In the genomic region with DNA sequence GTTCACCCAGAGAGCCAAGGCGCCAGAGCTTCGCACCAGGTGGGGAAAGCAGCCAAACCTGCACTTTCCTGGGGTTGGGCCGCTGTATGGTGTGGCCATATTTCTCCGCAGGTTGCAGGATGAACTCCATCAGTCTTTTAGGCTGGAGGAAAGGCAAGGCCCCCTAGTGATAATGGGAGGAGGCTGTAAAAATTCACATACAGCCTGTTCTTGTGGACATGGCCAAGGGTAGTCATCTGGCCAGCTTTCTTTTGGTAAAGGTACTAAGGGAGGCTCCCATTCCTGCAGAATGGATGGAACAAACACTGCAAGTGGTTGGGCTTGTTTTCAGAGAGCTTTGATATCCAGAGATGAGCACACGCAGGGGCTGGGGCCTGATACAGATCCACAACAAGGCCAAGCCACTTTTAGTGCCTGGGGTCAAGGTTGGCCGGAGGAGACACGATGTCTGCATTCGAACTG, we compare ENCODE assay signal across 1 cellular context.
TF ChIP-seq lines count a peak whose summit lies in the region.

No MANE protein-coding gene starts in this region.

TF ChIP-seq in H1, 55 proteins besides CTCF, POLR2A, EP300 and RAD21:
- TF ChIP-seq YY1 (IDR thresholded peaks at IDR 0.05; ENCODE audit: low read depth, low read length) (0 out of 2 replicates have a peak, but pooled peaks have one; percentile 22), JUND (IDR thresholded peaks at IDR 0.05; ENCODE audit: low read length) (no peak)
